Comparison of ENCODE assay signal across 1 cellular context in genomic region chr10:123135415-123136141, GRCh38.
A peak's percentile ranks its signal among the peaks of the same experiment; 100 is the strongest.
TF ChIP-seq lines count a peak whose summit lies in the region.

Gene HMX3 (plus strand): TSS chr10:123135970. CDS start chr10:123136051, 81 bp downstream.

TF ChIP-seq in GM12878, 131 proteins besides CTCF, POLR2A, EP300 and RAD21 (continued from another document):
- no peak for TF ChIP-seq E4F1 (IDR thresholded peaks at IDR 0.05; ENCODE audit: borderline replicate concordance, partially characterized antibody)
- no peak for TF ChIP-seq IRF4 (IDR thresholded peaks at IDR 0.05; ENCODE audit: low read depth, low read length)
- TF ChIP-seq POLR2AphosphoS2 (IDR thresholded peaks at IDR 0.05; ENCODE audit: low read depth, low read length): no peak
- no peak for TF ChIP-seq KAT2A (conservative IDR thresholded peaks at IDR 0.05; ENCODE audit: control insufficient read depth, low read depth, low read length)
- TF ChIP-seq ATF7 (IDR thresholded peaks at IDR 0.05; ENCODE audit: low read depth): no peak
- peak; percentile 31 for TF ChIP-seq CREB1 (IDR thresholded peaks at IDR 0.05; ENCODE audit: low read depth)
- TF ChIP-seq, protein P1, sequence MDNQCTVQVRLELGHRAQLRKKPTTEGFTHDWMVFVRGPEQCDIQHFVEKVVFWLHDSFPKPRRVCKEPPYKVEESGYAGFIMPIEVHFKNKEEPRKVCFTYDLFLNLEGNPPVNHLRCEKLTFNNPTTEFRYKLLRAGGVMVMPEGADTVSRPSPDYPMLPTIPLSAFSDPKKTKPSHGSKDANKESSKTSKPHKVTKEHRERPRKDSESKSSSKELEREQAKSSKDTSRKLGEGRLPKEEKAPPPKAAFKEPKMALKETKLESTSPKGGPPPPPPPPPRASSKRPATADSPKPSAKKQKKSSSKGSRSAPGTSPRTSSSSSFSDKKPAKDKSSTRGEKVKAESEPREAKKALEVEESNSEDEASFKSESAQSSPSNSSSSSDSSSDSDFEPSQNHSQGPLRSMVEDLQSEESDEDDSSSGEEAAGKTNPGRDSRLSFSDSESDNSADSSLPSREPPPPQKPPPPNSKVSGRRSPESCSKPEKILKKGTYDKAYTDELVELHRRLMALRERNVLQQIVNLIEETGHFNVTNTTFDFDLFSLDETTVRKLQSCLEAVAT (IDR thresholded peaks at IDR 0.05): no peak
- no peak for TF ChIP-seq MYB (IDR thresholded peaks at IDR 0.05; ENCODE audit: borderline replicate concordance, low read depth, low read length)
- no peak for TF ChIP-seq SUZ12 (IDR thresholded peaks at IDR 0.05; ENCODE audit: unreplicated experiment)
- no peak for TF ChIP-seq PML (IDR thresholded peaks at IDR 0.05; ENCODE audit: low read length)
- TF ChIP-seq MEF2A (IDR thresholded peaks at IDR 0.05; ENCODE audit: insufficient read depth, low read depth, low read length): no peak
- no peak for TF ChIP-seq NFYA (IDR thresholded peaks at IDR 0.05; ENCODE audit: borderline replicate concordance, low read depth, low read length)
- TF ChIP-seq SMARCA5 (IDR thresholded peaks at IDR 0.05): no peak
- TF ChIP-seq SUPT20H (IDR thresholded peaks at IDR 0.05; ENCODE audit: borderline replicate concordance, control insufficient read depth, low read depth, low read length): no peak
- TF ChIP-seq SREBF1 (IDR thresholded peaks at IDR 0.05; ENCODE audit: low read length): no peak
- TF ChIP-seq EED (IDR thresholded peaks at IDR 0.05; ENCODE audit: low read depth): no peak
- no peak for TF ChIP-seq CHD1 (IDR thresholded peaks at IDR 0.05; ENCODE audit: low read depth, low read length)
- TF ChIP-seq, protein P2, sequence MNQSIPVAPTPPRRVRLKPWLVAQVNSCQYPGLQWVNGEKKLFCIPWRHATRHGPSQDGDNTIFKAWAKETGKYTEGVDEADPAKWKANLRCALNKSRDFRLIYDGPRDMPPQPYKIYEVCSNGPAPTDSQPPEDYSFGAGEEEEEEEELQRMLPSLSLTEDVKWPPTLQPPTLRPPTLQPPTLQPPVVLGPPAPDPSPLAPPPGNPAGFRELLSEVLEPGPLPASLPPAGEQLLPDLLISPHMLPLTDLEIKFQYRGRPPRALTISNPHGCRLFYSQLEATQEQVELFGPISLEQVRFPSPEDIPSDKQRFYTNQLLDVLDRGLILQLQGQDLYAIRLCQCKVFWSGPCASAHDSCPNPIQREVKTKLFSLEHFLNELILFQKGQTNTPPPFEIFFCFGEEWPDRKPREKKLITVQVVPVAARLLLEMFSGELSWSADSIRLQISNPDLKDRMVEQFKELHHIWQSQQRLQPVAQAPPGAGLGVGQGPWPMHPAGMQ (IDR thresholded peaks at IDR 0.05; ENCODE audit: borderline replicate concordance): no peak
- no peak for TF ChIP-seq POLR2AphosphoS5 (IDR thresholded peaks at IDR 0.05; ENCODE audit: low read length)
- TF ChIP-seq NRF1 (conservative IDR thresholded peaks at IDR 0.05; ENCODE audit: low read depth, low read length): no peak
- TF ChIP-seq SRF (IDR thresholded peaks at IDR 0.05; ENCODE audit: low read depth in 2 of 2, low read length in 2 of 2): peak; percentile 95 to 97
- 0 out of 2 replicates have a peak, but pooled peaks have one; percentile 12 for TF ChIP-seq GABPA (IDR thresholded peaks at IDR 0.05; ENCODE audit: low read depth)
- no peak for TF ChIP-seq ZBTB4 (CRISPR knock-in tag; IDR thresholded peaks at IDR 0.05)
- no peak for TF ChIP-seq BMI1 (IDR thresholded peaks at IDR 0.05; ENCODE audit: borderline replicate concordance)
